24 cellular contexts compared by ENCODE assay signal in the genomic region with DNA sequence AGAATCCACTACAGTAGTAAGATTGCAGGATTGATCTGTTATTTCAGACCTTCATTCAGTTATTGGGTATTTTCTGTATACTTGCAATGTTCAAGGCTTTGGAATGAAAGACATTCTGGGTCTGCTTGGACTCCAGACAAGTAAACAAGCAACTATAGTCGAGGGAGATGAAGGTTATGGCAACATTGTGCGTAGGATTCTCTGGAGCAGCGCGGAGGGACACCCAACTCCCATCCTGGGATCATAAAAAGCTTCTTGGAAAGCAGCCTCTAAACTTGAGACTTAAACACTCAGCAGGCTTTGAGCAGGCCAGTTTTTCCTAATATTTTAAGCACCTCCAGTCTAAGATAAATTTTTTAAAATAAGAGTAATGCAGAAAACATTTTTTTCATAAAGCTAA. TPM values are rescaled to one million over a fixed set of nuclear protein-coding genes. Genes with fewer than 3 reads are reported as not detected.
DNase-seq lines count a peak whose midpoint lies in the region; ATAC-seq, FAIRE-seq and TF ChIP-seq lines count a peak whose summit lies in the region.
"Had no signal": no experiment of that assay in that cellular context is flagged by ENCODE, and none has a peak within 500 bp of the region (broad histone marks: within the 10 kb centered on the region; RNA-seq: fewer than 3 reads in every experiment).

No MANE protein-coding gene starts in this region.

- intact Hi-C loops in activated CD4-positive, alpha-beta memory T cell treated with anti-CD3 and anti-CD28 coated beads for 36 hours (cut with micrococcal nuclease): no loop called here
- intact Hi-C loops in vagina (cut with DNase I): no loop called here

- H3K27me3 ChIP-seq in vagina: no peaks in the 10 kb centered on the region
- H3K27me3 ChIP-seq: BLaER1, transverse colon had no signal

- ATAC-seq in HG03342 (IDR thresholded peaks at IDR 0.05; ENCODE audit: unreplicated experiment): no peak
- no peak for ATAC-seq in GM19351 (IDR thresholded peaks at IDR 0.05; ENCODE audit: unreplicated experiment)
- ATAC-seq: activated T-cell treated with anti-CD3 and anti-CD28 coated beads, Interleukin-2, amount 50 U/mL, for 4 hours; K562; WTC11 had no signal

- CTCF ChIA-PET in activated CD4-positive, alpha-beta memory T cell treated with anti-CD3 and anti-CD28 coated beads for 36 hours (lab: Charles Lee): interaction anchor here (0.6 kb wide), 1 partner anchor 23 kb away, joined by 3 read pairs; no protein-coding TSS in a partner anchor

- no peaks in the 10 kb centered on the region for H3K27me3 Mint-ChIP-seq in activated naive CD4-positive, alpha-beta T cell treated with anti-CD3 and anti-CD28 coated beads, Interleukin-2, amount 50 U/mL, for 24 hours
- H3K27me3 Mint-ChIP-seq in activated CD4-positive, alpha-beta memory T cell treated with anti-CD3 and anti-CD28 coated beads for 36 hours: no peaks in the 10 kb centered on the region

- peak overlapping the region; percentile 92 for H3K27ac Mint-ChIP-seq in activated naive CD4-positive, alpha-beta T cell treated with anti-CD3 and anti-CD28 coated beads, Interleukin-2, amount 50 U/mL, for 24 hours
- H3K27ac Mint-ChIP-seq in activated CD4-positive, alpha-beta memory T cell treated with anti-CD3 and anti-CD28 coated beads for 36 hours: peak overlapping the region; percentile 92
- H3K27ac Mint-ChIP-seq: WTC11 had no signal

- no peak overlapping the region for H3K4me3 Mint-ChIP-seq in activated naive CD4-positive, alpha-beta T cell treated with anti-CD3 and anti-CD28 coated beads, Interleukin-2, amount 50 U/mL, for 24 hours
- no peak overlapping the region for H3K4me3 Mint-ChIP-seq in activated CD4-positive, alpha-beta memory T cell treated with anti-CD3 and anti-CD28 coated beads for 36 hours
- H3K4me3 Mint-ChIP-seq: WTC11 had no signal

- no peak for DNase-seq in activated naive CD4-positive, alpha-beta T cell (lab: John Stamatoyannopoulos, UW)
- DNase-seq in activated CD4-positive, alpha-beta memory T cell treated with anti-CD3 and anti-CD28 coated beads for 36 hours: no peak
- no peak for DNase-seq in vagina (ENCODE audit: extremely low spot score in 2 of 2)
- DNase-seq: activated CD4-positive, alpha-beta T cell treated with anti-CD3 and anti-CD28 coated beads, Interleukin-2, amount 50 U/mL, for 48 hours; activated T-cell treated with anti-CD3 and anti-CD28 coated beads, Interleukin-2, amount 50 U/mL, for 4 hours; DMS79 treated with DMSO at 0.1 percent for 48 hours; GF-D8; HCEC 1CT; hippocampal formation; left ventricle myocardium inferior; NCI-H1105 treated with DMSO at 0.1 percent for 48 hours; NCI-H2029; NCI-H2227 treated with DMSO at 0.1 percent for 48 hours; NCI-H526 treated with DMSO at 0.1 percent for 48 hours; SHP77; transverse colon had no signal

- no peak for TF ChIP-seq POLR2A in vagina (IDR thresholded peaks at IDR 0.05)

- H3K9me3 Mint-ChIP-seq in activated naive CD4-positive, alpha-beta T cell treated with anti-CD3 and anti-CD28 coated beads, Interleukin-2, amount 50 U/mL, for 24 hours: no peaks in the 10 kb centered on the region
- no peaks in the 10 kb centered on the region for H3K9me3 Mint-ChIP-seq in activated CD4-positive, alpha-beta memory T cell treated with anti-CD3 and anti-CD28 coated beads for 36 hours
- H3K9me3 Mint-ChIP-seq: activated T-cell treated with anti-CD3 and anti-CD28 coated beads, Interleukin-2, amount 50 U/mL, for 4 hours; WTC11 had no signal

- POLR2A ChIA-PET in activated CD4-positive, alpha-beta memory T cell treated with anti-CD3 and anti-CD28 coated beads for 36 hours (lab: Charles Lee): interaction anchor here (0.8 to 1.7 kb wide), 3 partner anchors 10 to 14 kb away, joined by 3 read pairs; no protein-coding TSS in a partner anchor

- no peaks in the 10 kb centered on the region for H3K36me3 ChIP-seq in vagina
- H3K36me3 ChIP-seq: BLaER1, left ventricle myocardium inferior, transverse colon had no signal

- H3K4me1 ChIP-seq in vagina: peaks cover 6% of the 10 kb centered on the region
- H3K4me1 ChIP-seq: transverse colon had no signal

- no peak overlapping the region for H3K4me3 ChIP-seq in vagina
- H3K4me3 ChIP-seq: BLaER1, K562, left ventricle myocardium inferior, transverse colon had no signal

- no peaks in the 10 kb centered on the region for H3K36me3 Mint-ChIP-seq in activated naive CD4-positive, alpha-beta T cell treated with anti-CD3 and anti-CD28 coated beads, Interleukin-2, amount 50 U/mL, for 24 hours
- H3K36me3 Mint-ChIP-seq in activated CD4-positive, alpha-beta memory T cell treated with anti-CD3 and anti-CD28 coated beads for 36 hours: no peaks in the 10 kb centered on the region
- H3K36me3 Mint-ChIP-seq: WTC11 had no signal

- H3K27ac ChIP-seq in vagina: peak overlapping the region; percentile 7
- H3K27ac ChIP-seq: BLaER1, left ventricle myocardium inferior, transverse colon had no signal

- no peaks in the 10 kb centered on the region for H3K9me3 ChIP-seq in vagina
- H3K9me3 ChIP-seq: BLaER1, left ventricle myocardium inferior, transverse colon had no signal

- TF ChIP-seq CTCF in vagina (IDR thresholded peaks at IDR 0.05): no peak

- peaks cover 70% of the 10 kb centered on the region for H3K4me1 Mint-ChIP-seq in activated naive CD4-positive, alpha-beta T cell treated with anti-CD3 and anti-CD28 coated beads, Interleukin-2, amount 50 U/mL, for 24 hours
- H3K4me1 Mint-ChIP-seq in activated CD4-positive, alpha-beta memory T cell treated with anti-CD3 and anti-CD28 coated beads for 36 hours (ENCODE audit: low read depth): peaks cover 65% of the 10 kb centered on the region
- H3K4me1 Mint-ChIP-seq: WTC11 had no signal

- FAIRE-seq in endometrium (lab: Jason Lieb, UNC): peak; percentile 86
- FAIRE-seq: GM18507, K562 had no signal

RNA-seq across cellular contexts. Expression of gene LYST, which starts 7.5 kb away (rescaled TPM):
- 10 to 100 TPM; 26.5 to 28.0 TPM for total RNA-seq in activated CD4-positive, alpha-beta memory T cell treated with anti-CD3 and anti-CD28 coated beads for 36 hours
- 52.1 TPM for total RNA-seq in vagina
